Comparison of ENCODE assay signal across 8 cellular contexts in the genomic region with DNA sequence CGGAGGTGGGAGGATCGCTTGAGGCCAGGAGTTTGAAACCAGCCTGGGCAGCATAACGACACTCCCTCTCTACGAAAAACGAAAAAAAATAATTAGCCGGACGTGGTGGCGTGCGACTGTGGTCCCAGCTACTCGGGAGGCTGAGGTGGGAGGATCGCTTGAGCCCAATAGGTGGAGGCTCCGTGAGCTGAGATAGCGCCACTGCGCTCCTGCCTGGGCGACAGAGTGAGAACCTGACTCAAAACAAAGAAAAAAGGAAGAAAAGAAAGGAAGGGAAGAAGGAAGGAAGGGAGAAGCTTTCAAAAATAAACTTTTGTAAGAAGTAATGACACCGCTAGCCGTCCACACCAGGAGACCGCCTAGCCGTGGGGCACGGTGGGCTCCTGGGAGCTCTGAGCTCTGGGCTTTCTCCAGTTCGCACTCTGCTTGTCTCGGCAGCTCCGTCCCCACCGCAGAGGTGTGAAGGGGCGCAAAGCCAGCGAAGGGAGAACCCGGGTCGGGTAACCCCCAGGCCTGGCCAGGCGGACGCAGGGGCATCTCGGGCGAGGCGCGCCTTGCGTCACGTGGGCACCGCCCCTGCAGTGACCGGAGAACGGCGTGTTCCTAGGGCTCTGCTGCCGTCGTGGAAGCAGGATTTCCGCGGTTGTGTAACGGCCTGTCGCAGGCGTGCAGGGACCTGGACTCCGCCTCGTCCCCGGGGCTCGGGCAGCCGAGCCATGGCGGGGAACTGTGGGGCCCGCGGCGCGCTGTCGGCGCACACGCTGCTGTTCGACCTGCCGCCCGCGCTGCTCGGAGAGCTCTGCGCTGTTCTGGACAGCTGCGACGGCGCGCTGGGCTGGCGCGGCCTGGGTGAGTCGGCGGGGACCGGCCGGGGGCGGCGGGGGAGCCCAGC. TPM values are rescaled to one million over a fixed set of nuclear protein-coding genes. Genes with fewer than 3 reads are reported as not detected.
DNase-seq lines count a peak whose midpoint lies in the region; ATAC-seq and TF ChIP-seq lines count a peak whose summit lies in the region.

A gene with protein sequence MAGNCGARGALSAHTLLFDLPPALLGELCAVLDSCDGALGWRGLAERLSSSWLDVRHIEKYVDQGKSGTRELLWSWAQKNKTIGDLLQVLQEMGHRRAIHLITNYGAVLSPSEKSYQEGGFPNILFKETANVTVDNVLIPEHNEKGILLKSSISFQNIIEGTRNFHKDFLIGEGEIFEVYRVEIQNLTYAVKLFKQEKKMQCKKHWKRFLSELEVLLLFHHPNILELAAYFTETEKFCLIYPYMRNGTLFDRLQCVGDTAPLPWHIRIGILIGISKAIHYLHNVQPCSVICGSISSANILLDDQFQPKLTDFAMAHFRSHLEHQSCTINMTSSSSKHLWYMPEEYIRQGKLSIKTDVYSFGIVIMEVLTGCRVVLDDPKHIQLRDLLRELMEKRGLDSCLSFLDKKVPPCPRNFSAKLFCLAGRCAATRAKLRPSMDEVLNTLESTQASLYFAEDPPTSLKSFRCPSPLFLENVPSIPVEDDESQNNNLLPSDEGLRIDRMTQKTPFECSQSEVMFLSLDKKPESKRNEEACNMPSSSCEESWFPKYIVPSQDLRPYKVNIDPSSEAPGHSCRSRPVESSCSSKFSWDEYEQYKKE (plus strand): TSS at position 631 of the 892 bp plus-strand sequence. CDS start 86 bp downstream, at position 717.

- H3K4me2 ChIP-seq in OCI-LY7 (ENCODE audit: low read length), result no peak within 1 kb of the TSS

- no peaks in the 10 kb centered on the region for H3K79me2 ChIP-seq in OCI-LY7 (ENCODE audit: insufficient read depth, low read depth, low read length)

- H2AFZ ChIP-seq in OCI-LY7 (ENCODE audit: low read length), result no peak within 1 kb of the TSS; the same call in 1 of the 2 replicates

- H3K27ac ChIP-seq in cingulate gyrus (ENCODE audit: low read depth, low read length) (peak within 1 kb of the TSS; percentile 75), OCI-LY7 (ENCODE audit: low read depth, low read length, poor library complexity, severe bottlenecking) (no peak within 1 kb of the TSS)

- TF ChIP-seq CTCF in OCI-LY7 (conservative IDR thresholded peaks at IDR 0.05; ENCODE audit: low read length), result no peak

- CTCF ChIA-PET in OCI-LY7 (lab: Charles Lee; ENCODE audit: unreplicated experiment), result no interaction called here

- DNase-seq in C1 segment of cervical spinal cord (lab: John Stamatoyannopoulos, UW) (peak in 8 of 14 donors; percentile 5 to 57 (median 20)), T-helper 22 cell (ENCODE audit: low read depth) (peak; percentile 11), left colon (peak; percentile 68 to 84), OCI-LY7 (ENCODE audit: low spot score) (no peak)
- DNase-seq in stimulated activated CD4-positive, alpha-beta T cell treated with anti-CD3 and anti-CD28 coated beads, Interleukin-4, amount 100 ng/mL, for 4 hours, result peak; percentile 11 to 24

- intact Hi-C loops in left colon (cut with DNase I, micrococcal nuclease) (no loop called here), OCI-LY7 (cut with micrococcal nuclease; ENCODE audit: unreplicated experiment) (no loop called here)

- H3K9me3 ChIP-seq in OCI-LY7 (ENCODE audit: low read length), result no peaks in the 10 kb centered on the region

- POLR2A ChIA-PET in OCI-LY7 (lab: Charles Lee), result no interaction called here

- BruUV-seq in OCI-LY7 (replicated peaks; lab: Mats Ljungman, UMichigan), result no TSS peak

- peaks cover 18% of the 10 kb centered on the region for H3K4me1 ChIP-seq in OCI-LY7 (ENCODE audit: insufficient read depth, low read length, poor library complexity, severe bottlenecking)

- no peaks in the 10 kb centered on the region for H4K20me1 ChIP-seq in OCI-LY7 (ENCODE audit: insufficient read depth, low read length)

- ATAC-seq in GM19023 (IDR thresholded peaks at IDR 0.05; ENCODE audit: unreplicated experiment), result peak; percentile 67
- peak; percentile 62 for ATAC-seq in HG03159 (IDR thresholded peaks at IDR 0.05; ENCODE audit: unreplicated experiment)
- ATAC-seq in left colon, result peak; percentile 96

- no peaks in the 10 kb centered on the region for H3K36me3 ChIP-seq in OCI-LY7 (ENCODE audit: insufficient read depth, low read length)

- H3K4me3 ChIP-seq in OCI-LY7 (ENCODE audit: low read depth, low read length, poor library complexity, severe bottlenecking), result no peak within 1 kb of the TSS

- H3K9me2 ChIP-seq in OCI-LY7 (ENCODE audit: insufficient read depth, low read length), result no peaks in the 10 kb centered on the region

RNA-seq across cellular contexts. Expression of the gene that starts here (rescaled TPM):
- total RNA-seq in left colon (1 to 10 TPM; 4.0 to 6.7 TPM), OCI-LY7 (2022) (0.04 and 0.08 TPM in 2 replicates)
- 0.95 TPM in 1 of 2 replicates, not detected in the other for total RNA-seq in OCI-LY7 (2014; rRNA removed; shearing (Covaris generic))
